In the genomic region with DNA sequence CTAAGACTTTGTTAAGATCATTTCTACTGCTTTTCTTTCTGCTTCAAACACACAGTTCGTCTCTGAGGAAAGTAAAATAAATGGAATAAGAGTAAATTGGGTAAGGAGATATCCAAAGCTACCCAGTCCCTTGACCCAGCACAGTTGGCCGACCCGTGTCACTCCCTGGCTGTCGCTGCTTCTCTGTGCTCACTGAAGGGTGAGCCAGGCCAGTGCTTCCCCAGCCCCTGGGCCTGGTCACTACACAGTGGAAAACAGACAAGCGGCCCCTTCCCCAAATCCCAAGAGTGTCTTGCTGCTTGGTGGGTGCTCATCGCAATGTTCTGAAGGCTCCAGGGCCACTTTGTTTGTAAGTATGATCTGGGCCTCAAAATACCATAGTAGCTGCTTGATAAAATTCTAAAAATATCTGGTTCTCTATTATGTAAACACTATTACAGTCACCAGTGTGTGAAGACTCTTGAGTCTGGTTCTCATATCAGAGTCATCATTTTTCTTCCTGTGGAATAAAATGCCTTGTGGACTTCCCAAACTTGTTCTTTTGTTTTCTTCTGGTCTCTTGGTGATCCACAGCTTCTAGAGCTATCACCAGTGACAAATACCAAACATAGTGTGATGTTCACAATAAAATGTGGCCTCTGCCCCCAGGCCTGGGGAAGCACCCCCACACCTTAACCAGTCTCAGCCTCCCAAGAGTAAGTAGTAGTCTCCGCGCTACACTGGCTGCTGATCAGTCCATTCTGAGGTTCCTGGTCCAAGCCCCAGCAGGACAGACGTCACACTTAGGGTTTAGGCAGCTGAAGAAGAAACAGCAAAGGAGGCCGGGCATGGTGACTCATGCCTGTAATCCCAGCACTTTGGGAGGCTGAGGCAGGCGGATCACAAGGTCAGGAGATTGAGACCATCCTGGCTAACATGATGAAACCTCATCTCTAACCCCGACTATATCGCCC, we compare ENCODE assay signal across 10 cellular contexts.
DNase-seq lines count a peak whose midpoint lies in the region; TF ChIP-seq lines count a peak whose summit lies in the region.
"Had no signal": no experiment of that assay in that cellular context is flagged by ENCODE, and none has a peak within 500 bp of the region (broad histone marks: within the 10 kb centered on the region; RNA-seq: fewer than 3 reads in every experiment).

No MANE protein-coding gene starts in this region.

- no peaks in the 10 kb centered on the region for H3K36me3 ChIP-seq in A673 (ENCODE audit: insufficient read depth, low read length, poor library complexity, severe bottlenecking)

- H3K27ac ChIP-seq in angular gyrus (ENCODE audit: low read depth, low read length) (peak overlapping the region; percentile 5), substantia nigra (ENCODE audit: low read depth, low read length, poor library complexity, severe bottlenecking) (peak overlapping the region; percentile 49), A673 (ENCODE audit: low read depth, low read length, poor library complexity, severe bottlenecking) (no peak overlapping the region)
- H3K27ac ChIP-seq: A549 had no signal

- POLR2A ChIA-PET in A673 (lab: Charles Lee; ENCODE audit: low non-redundant PET), result no interaction called here

- H3K4me1 ChIP-seq in A673 (ENCODE audit: insufficient read depth, low read length, poor library complexity, severe bottlenecking), result no peaks in the 10 kb centered on the region
- H3K4me1 ChIP-seq: A549 had no signal

- H3K27me3 Mint-ChIP-seq in activated CD4-positive, alpha-beta T cell treated with anti-CD3 and anti-CD28 coated beads, Interleukin-2, amount 10 ng/mL, durations not matched to agents 24 days and 14 days, result no peaks in the 10 kb centered on the region

- intact Hi-C loops in activated CD4-positive, alpha-beta T cell treated with anti-CD3 and anti-CD28 coated beads, Interleukin-2, amount 10 ng/mL, durations not matched to agents 24 days and 14 days (cut with micrococcal nuclease), result loop anchor here (2.0 to 10.0 kb wide), 3 partner anchors 107 to 337 kb away; a partner anchor contains a TSS
- intact Hi-C loops in A673 (cut with micrococcal nuclease; ENCODE audit: unreplicated experiment), result no loop called here

- peaks cover 22% of the 10 kb centered on the region for H3K36me3 Mint-ChIP-seq in activated CD4-positive, alpha-beta T cell treated with anti-CD3 and anti-CD28 coated beads, Interleukin-2, amount 10 ng/mL, durations not matched to agents 24 days and 14 days (ENCODE audit: low read depth)

- no peaks in the 10 kb centered on the region for H3K9me3 Mint-ChIP-seq in activated CD4-positive, alpha-beta T cell treated with anti-CD3 and anti-CD28 coated beads, Interleukin-2, amount 10 ng/mL, durations not matched to agents 24 days and 14 days

- no peaks in the 10 kb centered on the region for H3K27me3 ChIP-seq in A673 (replicated peaks; ENCODE audit: insufficient read depth, low read depth, low read length, poor library complexity)

- H3K4me3 ChIP-seq in A673 (ENCODE audit: low read depth, low read length, poor library complexity, severe bottlenecking), result no peak overlapping the region
- H3K4me3 ChIP-seq: A549 had no signal

- H3K9me3 ChIP-seq in A673 (ENCODE audit: low read depth, low read length, poor library complexity, severe bottlenecking), result no peaks in the 10 kb centered on the region
- H3K9me3 ChIP-seq: A549 had no signal

- peak overlapping the region; percentile 82 for H3K4me3 Mint-ChIP-seq in activated CD4-positive, alpha-beta T cell treated with anti-CD3 and anti-CD28 coated beads, Interleukin-2, amount 10 ng/mL, durations not matched to agents 24 days and 14 days

- peak overlapping the region; percentile 99 for H3K27ac Mint-ChIP-seq in activated CD4-positive, alpha-beta T cell treated with anti-CD3 and anti-CD28 coated beads, Interleukin-2, amount 10 ng/mL, durations not matched to agents 24 days and 14 days

- CTCF ChIA-PET in A673 (lab: Charles Lee), result no interaction called here

- BruUV-seq in A673 (replicated peaks; lab: Mats Ljungman, UMichigan), result no TSS peak

- peak; percentile 58 for DNase-seq in activated CD4-positive, alpha-beta T cell treated with anti-CD3 and anti-CD28 coated beads, Interleukin-2, amount 10 ng/mL, durations not matched to agents 24 days and 14 days
- no peak for DNase-seq in activated CD4-positive, alpha-beta T cell treated with anti-CD3 and anti-CD28 coated beads for 4 hours
- DNase-seq in left kidney (ENCODE audit: low read depth, low spot score), result peak; percentile 47
- peak in 1 of 49 donors; percentile 11 for DNase-seq in substantia nigra (lab: John Stamatoyannopoulos, UW)
- DNase-seq in COLO829 (ENCODE audit: low spot score), result no peak
- no peak for DNase-seq in A673 (ENCODE audit: low spot score)
- no peak for DNase-seq in NCI-H69 (lab: John Stamatoyannopoulos, UW)
- DNase-seq: erythroblast had no signal

- TF ChIP-seq CTCF in A673 (conservative IDR thresholded peaks at IDR 0.05; ENCODE audit: low read depth, low read length), result no peak

- peaks cover 44% of the 10 kb centered on the region for H3K4me1 Mint-ChIP-seq in activated CD4-positive, alpha-beta T cell treated with anti-CD3 and anti-CD28 coated beads, Interleukin-2, amount 10 ng/mL, durations not matched to agents 24 days and 14 days

Comparison
In these comparisons a context has a peak if more than half of its experiments do, and no peak if none do; other contexts are left out.
1. DNase-seq: peak in activated CD4-positive, alpha-beta T cell treated with anti-CD3 and anti-CD28 coated beads, Interleukin-2, amount 10 ng/mL, durations not matched to agents 24 days and 14 days (single experiment) and left kidney (single experiment); none in activated CD4-positive, alpha-beta T cell treated with anti-CD3 and anti-CD28 coated beads for 4 hours (0 of 2), COLO829 (single experiment), A673 (single experiment) and NCI-H69 (single experiment).